1 cellular context compared by ENCODE assay signal in genomic region chr5:57412010-57412409, GRCh38.
TF ChIP-seq lines count a peak whose summit lies in the region.

No MANE protein-coding gene starts in this region.

TF ChIP-seq in SK-N-SH, 30 proteins besides CTCF, POLR2A, EP300 and RAD21 (continued from another document):
- no peak for TF ChIP-seq CHD2 (IDR thresholded peaks at IDR 0.05; ENCODE audit: low read length, partially characterized antibody)
